In the genomic region with DNA sequence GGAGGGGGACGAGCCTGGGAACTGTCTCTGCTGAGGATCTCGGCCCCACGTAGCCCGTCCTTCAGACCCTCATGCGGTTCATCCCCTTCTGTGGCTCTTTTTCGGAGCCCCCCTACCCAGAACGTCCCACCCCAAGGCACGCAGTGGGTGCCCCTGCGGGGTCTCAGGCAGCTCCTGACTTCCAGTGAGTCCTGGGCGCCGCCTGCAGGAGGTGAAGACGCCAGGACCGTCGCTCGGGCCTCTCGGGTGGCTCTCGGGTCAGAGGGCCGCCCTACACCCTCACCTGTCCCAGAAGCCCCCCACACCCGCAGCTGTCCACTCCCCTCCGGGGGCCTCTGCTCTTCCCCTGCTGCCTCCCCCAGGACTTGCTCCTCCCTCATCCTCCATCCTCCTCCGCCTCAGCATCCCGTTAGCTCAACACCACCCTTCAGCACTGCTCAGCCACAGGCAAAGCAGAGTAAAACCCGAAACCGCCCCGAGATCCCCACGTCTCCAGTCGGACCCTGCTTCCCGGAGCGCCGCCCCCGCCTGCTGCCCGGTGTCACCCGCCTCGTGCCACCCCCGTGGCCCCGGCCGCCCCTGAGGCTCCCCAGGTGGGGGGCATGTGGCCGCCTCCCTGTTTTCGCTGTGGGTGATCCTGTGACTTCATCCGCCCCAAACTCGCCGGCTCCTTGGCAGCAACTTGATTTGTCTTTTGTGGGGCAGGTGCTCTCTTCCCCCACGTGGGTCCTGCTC, we compare ENCODE assay signal across 1 cellular context.
A peak's percentile ranks its signal among the peaks of the same experiment; 100 is the strongest.
TF ChIP-seq lines count a peak whose summit lies in the region.

No MANE protein-coding gene starts in this region.

TF ChIP-seq in HEK293, 187 proteins besides CTCF, POLR2A, EP300 and RAD21 (continued from another document):
- TF ChIP-seq, protein P1, sequence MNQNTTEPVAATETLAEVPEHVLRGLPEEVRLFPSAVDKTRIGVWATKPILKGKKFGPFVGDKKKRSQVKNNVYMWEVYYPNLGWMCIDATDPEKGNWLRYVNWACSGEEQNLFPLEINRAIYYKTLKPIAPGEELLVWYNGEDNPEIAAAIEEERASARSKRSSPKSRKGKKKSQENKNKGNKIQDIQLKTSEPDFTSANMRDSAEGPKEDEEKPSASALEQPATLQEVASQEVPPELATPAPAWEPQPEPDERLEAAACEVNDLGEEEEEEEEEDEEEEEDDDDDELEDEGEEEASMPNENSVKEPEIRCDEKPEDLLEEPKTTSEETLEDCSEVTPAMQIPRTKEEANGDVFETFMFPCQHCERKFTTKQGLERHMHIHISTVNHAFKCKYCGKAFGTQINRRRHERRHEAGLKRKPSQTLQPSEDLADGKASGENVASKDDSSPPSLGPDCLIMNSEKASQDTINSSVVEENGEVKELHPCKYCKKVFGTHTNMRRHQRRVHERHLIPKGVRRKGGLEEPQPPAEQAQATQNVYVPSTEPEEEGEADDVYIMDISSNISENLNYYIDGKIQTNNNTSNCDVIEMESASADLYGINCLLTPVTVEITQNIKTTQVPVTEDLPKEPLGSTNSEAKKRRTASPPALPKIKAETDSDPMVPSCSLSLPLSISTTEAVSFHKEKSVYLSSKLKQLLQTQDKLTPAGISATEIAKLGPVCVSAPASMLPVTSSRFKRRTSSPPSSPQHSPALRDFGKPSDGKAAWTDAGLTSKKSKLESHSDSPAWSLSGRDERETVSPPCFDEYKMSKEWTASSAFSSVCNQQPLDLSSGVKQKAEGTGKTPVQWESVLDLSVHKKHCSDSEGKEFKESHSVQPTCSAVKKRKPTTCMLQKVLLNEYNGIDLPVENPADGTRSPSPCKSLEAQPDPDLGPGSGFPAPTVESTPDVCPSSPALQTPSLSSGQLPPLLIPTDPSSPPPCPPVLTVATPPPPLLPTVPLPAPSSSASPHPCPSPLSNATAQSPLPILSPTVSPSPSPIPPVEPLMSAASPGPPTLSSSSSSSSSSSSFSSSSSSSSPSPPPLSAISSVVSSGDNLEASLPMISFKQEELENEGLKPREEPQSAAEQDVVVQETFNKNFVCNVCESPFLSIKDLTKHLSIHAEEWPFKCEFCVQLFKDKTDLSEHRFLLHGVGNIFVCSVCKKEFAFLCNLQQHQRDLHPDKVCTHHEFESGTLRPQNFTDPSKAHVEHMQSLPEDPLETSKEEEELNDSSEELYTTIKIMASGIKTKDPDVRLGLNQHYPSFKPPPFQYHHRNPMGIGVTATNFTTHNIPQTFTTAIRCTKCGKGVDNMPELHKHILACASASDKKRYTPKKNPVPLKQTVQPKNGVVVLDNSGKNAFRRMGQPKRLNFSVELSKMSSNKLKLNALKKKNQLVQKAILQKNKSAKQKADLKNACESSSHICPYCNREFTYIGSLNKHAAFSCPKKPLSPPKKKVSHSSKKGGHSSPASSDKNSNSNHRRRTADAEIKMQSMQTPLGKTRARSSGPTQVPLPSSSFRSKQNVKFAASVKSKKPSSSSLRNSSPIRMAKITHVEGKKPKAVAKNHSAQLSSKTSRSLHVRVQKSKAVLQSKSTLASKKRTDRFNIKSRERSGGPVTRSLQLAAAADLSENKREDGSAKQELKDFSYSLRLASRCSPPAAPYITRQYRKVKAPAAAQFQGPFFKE (tag by site-specific recombination; IDR thresholded peaks at IDR 0.05; ENCODE audit: borderline replicate concordance), result no peak
- TF ChIP-seq ZFHX2 (tag by site-specific recombination; conservative IDR thresholded peaks at IDR 0.05), result peak; percentile 40
